Comparison of ENCODE assay signal across 23 cellular contexts in the genomic region with DNA sequence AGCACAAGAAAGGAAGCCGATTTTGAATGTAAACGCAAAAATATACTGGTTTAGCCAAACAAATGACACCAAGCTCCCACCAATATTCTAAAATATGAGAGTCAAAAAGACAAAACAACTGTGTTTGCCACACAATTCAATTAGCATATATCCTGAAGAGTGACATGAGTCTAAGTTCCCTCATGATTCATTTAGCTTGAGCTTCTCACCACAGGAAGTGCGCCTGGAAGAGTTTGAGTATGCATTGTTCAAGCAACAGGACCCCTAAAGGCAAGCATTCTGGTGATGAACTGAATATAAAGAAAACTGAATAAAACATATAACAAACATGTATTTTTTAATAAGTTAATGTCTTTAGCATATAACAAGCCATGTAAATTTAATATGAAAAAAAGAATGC.
DNase-seq lines count a peak whose midpoint lies in the region; ATAC-seq and TF ChIP-seq lines count a peak whose summit lies in the region.
"Had no signal": no experiment of that assay in that cellular context is flagged by ENCODE, and none has a peak within 500 bp of the region (broad histone marks: within the 10 kb centered on the region; RNA-seq: fewer than 3 reads in every experiment).

No MANE protein-coding gene starts in this region.

- no peaks in the 10 kb centered on the region for H3K27me3 ChIP-seq in DND-41 (ENCODE audit: insufficient read depth, low read length, poor library complexity)
- H3K27me3 ChIP-seq in thyroid gland: no peaks in the 10 kb centered on the region
- H3K27me3 ChIP-seq: colonic mucosa, sigmoid colon, uterus had no signal

- peaks cover 32% of the 10 kb centered on the region for H3K36me3 Mint-ChIP-seq in activated naive CD8-positive, alpha-beta T cell

- H3K27ac ChIP-seq in DND-41 (ENCODE audit: low read length) (peak overlapping the region; percentile 45), thyroid gland (no peak overlapping the region)
- H3K27ac ChIP-seq: colonic mucosa, epithelial cell of prostate, sigmoid colon, uterus had no signal

- H2AFZ ChIP-seq in DND-41 (ENCODE audit: low read depth, low read length): no peak overlapping the region

- H3K9me3 Mint-ChIP-seq in activated naive CD8-positive, alpha-beta T cell (ENCODE audit: low read depth): peaks cover 12% of the 10 kb centered on the region

- no peaks in the 10 kb centered on the region for H4K20me1 ChIP-seq in DND-41 (ENCODE audit: insufficient read depth, low read length)

- peak; percentile 89 for ATAC-seq in DND-41 (ENCODE audit: insufficient read depth, low read depth)

- TF ChIP-seq POLR2A in thyroid gland (IDR thresholded peaks at IDR 0.05): no peak

- peak overlapping the region; percentile 54 for H3K27ac Mint-ChIP-seq in activated naive CD8-positive, alpha-beta T cell
- H3K27ac Mint-ChIP-seq: activated CD4-positive, alpha-beta T cell treated with anti-CD3 and anti-CD28 coated beads, Interleukin-2, amount 10 ng/mL, durations not matched to agents 7 days and 5 days had no signal

- H3K36me3 ChIP-seq in DND-41 (ENCODE audit: insufficient read depth, low read length) (no peaks in the 10 kb centered on the region; the same call in 1 of the 2 replicates), thyroid gland (no peaks in the 10 kb centered on the region)
- H3K36me3 ChIP-seq: colonic mucosa, sigmoid colon, uterus had no signal

- H3K4me1 ChIP-seq in DND-41 (ENCODE audit: insufficient read depth, low read length) (peaks cover 26% of the 10 kb centered on the region), thyroid gland (no peaks in the 10 kb centered on the region)
- H3K4me1 ChIP-seq: colonic mucosa, sigmoid colon, uterus had no signal

- DNase-seq in DND-41 (peak; percentile 20), iris pigment epithelial cell (ENCODE audit: low read depth) (peak; percentile 20), thyroid gland (no peak), midbrain (lab: John Stamatoyannopoulos, UW) (no peak), SHP77 (lab: John Stamatoyannopoulos, UW) (no peak), NCI-H187 treated with DMSO at 0.1 percent for 48 hours (lab: John Stamatoyannopoulos, UW) (no peak)
- peak; percentile 55 for DNase-seq in Jurkat, Clone E6-1 (ENCODE audit: low read depth, low spot score)
- DNase-seq: activated CD4-positive, alpha-beta T cell treated with anti-CD3 and anti-CD28 coated beads, Interleukin-2, amount 10 ng/mL, durations not matched to agents 7 days and 5 days; activated T-cell treated with anti-CD3 and anti-CD28 coated beads, Interleukin-2, amount 50 U/mL, for 48 hours; aorta; Calu3; colonic mucosa; IMR-90; kidney; NCI-H1436 treated with DMSO at 0.1 percent for 48 hours; NCI-H446; nucleus accumbens; sigmoid colon; stimulated activated CD4-positive, alpha-beta T cell treated with anti-CD3 and anti-CD28 coated beads, Interleukin-4, amount 100 ng/mL, for 4 hours; T1000; uterus had no signal

- no peak overlapping the region for H3K4me3 Mint-ChIP-seq in activated naive CD8-positive, alpha-beta T cell
- H3K4me3 Mint-ChIP-seq: activated CD4-positive, alpha-beta T cell treated with anti-CD3 and anti-CD28 coated beads, Interleukin-2, amount 10 ng/mL, durations not matched to agents 7 days and 5 days had no signal

- no peak overlapping the region for H3K9ac ChIP-seq in DND-41 (ENCODE audit: low read depth, low read length)

- H3K4me1 Mint-ChIP-seq in activated naive CD8-positive, alpha-beta T cell (ENCODE audit: low read depth): peaks cover 24% of the 10 kb centered on the region

- H3K27me3 Mint-ChIP-seq in activated naive CD8-positive, alpha-beta T cell: no peaks in the 10 kb centered on the region
- H3K27me3 Mint-ChIP-seq: activated CD4-positive, alpha-beta T cell treated with anti-CD3 and anti-CD28 coated beads, Interleukin-2, amount 10 ng/mL, durations not matched to agents 7 days and 5 days had no signal

- peaks cover 16% of the 10 kb centered on the region for H3K9me3 ChIP-seq in DND-41 (ENCODE audit: insufficient read depth, low read length, severe bottlenecking)
- H3K9me3 ChIP-seq in thyroid gland: no peaks in the 10 kb centered on the region
- H3K9me3 ChIP-seq: colonic mucosa had no signal

- 59 to 65% methylated on average over 3 of the region's 3 CpGs for WGBS in thyroid gland, 2 donors

- H3K4me3 ChIP-seq in DND-41 (ENCODE audit: low read depth in 1 of 2, low read length in 2 of 2) (no peak overlapping the region), thyroid gland (replicated peaks in 1 of 3) (no peak overlapping the region)
- H3K4me3 ChIP-seq in Jurkat, Clone E6-1 (ENCODE audit: low read length): no peak overlapping the region
- H3K4me3 ChIP-seq: colonic mucosa, sigmoid colon, uterus had no signal

- intact Hi-C loops in thyroid gland (cut with DNase I): no loop called here

- H3K4me2 ChIP-seq in DND-41 (ENCODE audit: insufficient read depth, low read length): no peak overlapping the region

- TF ChIP-seq CTCF in DND-41 (IDR thresholded peaks at IDR 0.05; ENCODE audit: borderline replicate concordance, extremely low read depth, low read length, poor library complexity, severe bottlenecking) (no peak), thyroid gland (IDR thresholded peaks at IDR 0.05) (no peak)

- H3K79me2 ChIP-seq in DND-41 (ENCODE audit: insufficient read depth, low read length): 0 out of 2 replicates have a peak, but pooled peaks cover 7% of the 10 kb centered on the region

Comparison
In these comparisons a context has a peak if more than half of its experiments do, and no peak if none do; other contexts are left out.
1. DNase-seq: peak in DND-41 (single experiment), Jurkat, Clone E6-1 (single experiment) and iris pigment epithelial cell (single experiment); none in thyroid gland (0 of 2), midbrain (single experiment), SHP77 (0 of 2) and NCI-H187 treated with DMSO at 0.1 percent for 48 hours (single experiment).